1 cellular context compared by ENCODE assay signal in genomic region chr7:102836977-102837376, GRCh38.
TF ChIP-seq lines count a peak whose summit lies in the region.

No MANE protein-coding gene starts in this region.

TF ChIP-seq in HepG2, 621 proteins besides CTCF, POLR2A, EP300 and RAD21 (continued from another document):
- TF ChIP-seq KDM5B (CRISPR knock-in tag; IDR thresholded peaks at IDR 0.05; ENCODE audit: borderline replicate concordance) (no peak), GMEB2 (CRISPR knock-in tag; IDR thresholded peaks at IDR 0.05; ENCODE audit: low read depth) (no peak), ZNF18 (CRISPR knock-in tag; IDR thresholded peaks at IDR 0.05; ENCODE audit: insufficient replicate concordance) (no peak), NBN (conservative IDR thresholded peaks at IDR 0.05) (no peak), ZFP82 (CRISPR knock-in tag; IDR thresholded peaks at IDR 0.05; ENCODE audit: borderline replicate concordance) (no peak), NFYB (CRISPR knock-in tag; IDR thresholded peaks at IDR 0.05) (no peak), DMTF1 (CRISPR knock-in tag; IDR thresholded peaks at IDR 0.05) (no peak), ZFP36L2 (CRISPR knock-in tag; IDR thresholded peaks at IDR 0.05) (no peak), TBX3 (IDR thresholded peaks at IDR 0.05; ENCODE audit: borderline replicate concordance) (no peak), ZSCAN20 (CRISPR knock-in tag; IDR thresholded peaks at IDR 0.05; ENCODE audit: borderline replicate concordance) (no peak), TRAFD1 (CRISPR knock-in tag; IDR thresholded peaks at IDR 0.05; ENCODE audit: borderline replicate concordance) (no peak), GPBP1L1 (CRISPR knock-in tag; IDR thresholded peaks at IDR 0.05) (no peak), ZNF441 (CRISPR knock-in tag; IDR thresholded peaks at IDR 0.05; ENCODE audit: borderline replicate concordance) (no peak), IKZF5 (CRISPR knock-in tag; IDR thresholded peaks at IDR 0.05) (no peak), TBL1XR1 (IDR thresholded peaks at IDR 0.05; ENCODE audit: borderline replicate concordance, low read length, partially characterized antibody) (no peak), ZNF34 (CRISPR knock-in tag; IDR thresholded peaks at IDR 0.05; ENCODE audit: borderline replicate concordance) (no peak), ZNF253 (CRISPR knock-in tag; IDR thresholded peaks at IDR 0.05; ENCODE audit: borderline replicate concordance) (no peak), SMAD1 (CRISPR knock-in tag; IDR thresholded peaks at IDR 0.05; ENCODE audit: borderline replicate concordance, low read depth) (no peak)
